In genomic region chr12:2382391-2383155, GRCh38 we compare ENCODE assay signal across 9 cellular contexts.
DNase-seq lines count a peak whose midpoint lies in the region; ATAC-seq, FAIRE-seq and TF ChIP-seq lines count a peak whose summit lies in the region.
"Had no signal": no experiment of that assay in that cellular context is flagged by ENCODE, and none has a peak within 500 bp of the region (broad histone marks: within the 10 kb centered on the region; RNA-seq: fewer than 3 reads in every experiment).

No MANE protein-coding gene starts in this region.

- DNase-seq in GM10266 (ENCODE audit: extremely low spot score) (no peak), MV-4-11 (lab: John Stamatoyannopoulos, UW) (peak; percentile 45), H1 (ENCODE audit: low read depth in 1 of 2, low spot score in 2 of 2) (no peak), thyroid gland (no peak), H9 (no peak)
- DNase-seq: DND-41 had no signal

- TF ChIP-seq POLR2A in H1 (IDR thresholded peaks at IDR 0.05; ENCODE audit: control extremely low read depth in 1 of 2, low read depth in 2 of 2, low read length in 2 of 2) (no peak), thyroid gland (IDR thresholded peaks at IDR 0.05) (no peak)

- H3K9me3 ChIP-seq in H1 (ENCODE audit: insufficient read depth in 2 of 2, low read depth in 1 of 2, low read length in 1 of 2) (no peaks in the 10 kb centered on the region), parathyroid adenoma (ENCODE audit: control insufficient read depth, low read length) (no peaks in the 10 kb centered on the region), thyroid gland (no peaks in the 10 kb centered on the region), H9 (ENCODE audit: control insufficient read depth, low read depth, low read length) (no peaks in the 10 kb centered on the region)

- H2AFZ ChIP-seq in H1 (ENCODE audit: low read length) (no peak overlapping the region), parathyroid adenoma (no peak overlapping the region), H9 (ENCODE audit: low read length) (no peak overlapping the region)

- no peaks in the 10 kb centered on the region for H3K79me2 ChIP-seq in H1 (ENCODE audit: control insufficient read depth in 1 of 2, insufficient read depth in 2 of 2, low read length in 2 of 2)
- no peaks in the 10 kb centered on the region for H3K79me2 ChIP-seq in parathyroid adenoma
- no peaks in the 10 kb centered on the region for H3K79me2 ChIP-seq in H9 (ENCODE audit: insufficient read depth, low read length)

- no peak for ATAC-seq in HG03025 (IDR thresholded peaks at IDR 0.05; ENCODE audit: low FRiP score, unreplicated experiment)

- H3T11ph ChIP-seq in H9 (ENCODE audit: low read length), result no peak overlapping the region

- intact Hi-C loops in thyroid gland (cut with DNase I), result no loop called here

- H3K27ac Mint-ChIP-seq in H9, result no peak overlapping the region

- no peak overlapping the region for H4K91ac ChIP-seq in H1 (replicated peaks; ENCODE audit: insufficient read length, low read length)
- no peak overlapping the region for H4K91ac ChIP-seq in H9 (ENCODE audit: insufficient read length, low read depth, low read length)

- peak; percentile 13 for TF ChIP-seq CTCF in GM10266 (IDR thresholded peaks at IDR 0.05; ENCODE audit: control insufficient read depth, insufficient read depth, low read depth, missing control alignments)
- TF ChIP-seq CTCF in H1 (IDR thresholded peaks at IDR 0.05; ENCODE audit: control extremely low read depth in 1 of 3, insufficient read depth in 1 of 3, low read depth in 1 of 3, low read length in 3 of 3), result no peak
- TF ChIP-seq CTCF in parathyroid adenoma (IDR thresholded peaks at IDR 0.05), result no peak
- peak in 1 of 6 experiments; percentile 15 for TF ChIP-seq CTCF in thyroid gland (IDR thresholded peaks at IDR 0.05)
- TF ChIP-seq CTCF in H9 (conservative IDR thresholded peaks at IDR 0.05), result no peak

- TF ChIP-seq RAD21 in H1 (IDR thresholded peaks at IDR 0.05 in 1 of 2, conservative IDR thresholded peaks at IDR 0.05 in 1 of 2; ENCODE audit: low read depth in 2 of 2, low read length in 2 of 2), result peak; percentile 13 to 27; a peak in 2 of 4 replicates

- H2BK20ac ChIP-seq in H1 (ENCODE audit: low read length) (no peak overlapping the region), H9 (ENCODE audit: low read depth, low read length, poor library complexity, severe bottlenecking) (no peak overlapping the region)

- no peak for TF ChIP-seq EP300 in H1 (IDR thresholded peaks at IDR 0.05; ENCODE audit: borderline replicate concordance in 1 of 2, low read depth in 2 of 2, low read length in 2 of 2)

- CTCF ChIA-PET in H1 (lab: Charles Lee; ENCODE audit: partially characterized antibody), result interaction anchor here (0.7 to 6.0 kb wide), 11 partner anchors 9 to 269 kb away, joined by 3 to 77 read pairs (median 4); no protein-coding TSS in a partner anchor

- no peaks in the 10 kb centered on the region for H3K27me3 ChIP-seq in H1 (replicated peaks in 1 of 4; ENCODE audit: control insufficient read depth in 3 of 4, extremely low read depth in 1 of 4, insufficient read depth in 3 of 4, low read length in 3 of 4)
- H3K27me3 ChIP-seq in parathyroid adenoma (ENCODE audit: control insufficient read depth, insufficient read depth, low read length), result no peaks in the 10 kb centered on the region
- H3K27me3 ChIP-seq in thyroid gland, result no peaks in the 10 kb centered on the region
- no peaks in the 10 kb centered on the region for H3K27me3 ChIP-seq in H9 (ENCODE audit: insufficient read depth, low read length)

- H3K56ac ChIP-seq in H1 (replicated peaks; ENCODE audit: insufficient read length, low read depth, low read length) (no peak overlapping the region), H9 (ENCODE audit: insufficient read length, low read depth, low read length) (no peak overlapping the region)

- no peaks in the 10 kb centered on the region for H3K79me1 ChIP-seq in H1 (ENCODE audit: low read depth, low read length)
- H3K79me1 ChIP-seq in H9 (ENCODE audit: insufficient read depth, low read depth, low read length, poor library complexity, severe bottlenecking), result no peaks in the 10 kb centered on the region

- no peak overlapping the region for H2BK12ac ChIP-seq in H1 (ENCODE audit: low read depth, low read length)
- no peak overlapping the region for H2BK12ac ChIP-seq in H9 (ENCODE audit: insufficient read length, low read depth, low read length)

- no peaks in the 10 kb centered on the region for H3K36me3 Mint-ChIP-seq in H9 (ENCODE audit: insufficient read depth in 1 of 3, low read depth in 3 of 3)

- H2BK5ac ChIP-seq in H1 (ENCODE audit: low read depth, low read length) (no peak overlapping the region), H9 (ENCODE audit: insufficient read length, low read length) (no peak overlapping the region)

- H3K4ac ChIP-seq in H1 (replicated peaks; ENCODE audit: insufficient read length, low read depth, low read length), result no peak overlapping the region
- no peak overlapping the region for H3K4ac ChIP-seq in H9 (ENCODE audit: low read depth, low read length)

- no peaks in the 10 kb centered on the region; a peak in 1 of 5 replicates for H3K9me3 Mint-ChIP-seq in H9

- H2BK120ac ChIP-seq in H1 (replicated peaks; ENCODE audit: low read depth, low read length) (no peak overlapping the region), H9 (ENCODE audit: low read depth, low read length, poor library complexity, severe bottlenecking) (no peak overlapping the region)

- H3K4me3 Mint-ChIP-seq in H9, result no peak overlapping the region

- no peak overlapping the region for H3K4me3 ChIP-seq in H1 (ENCODE audit: extremely low read depth in 1 of 4, insufficient read depth in 2 of 4, low read depth in 3 of 4, low read length in 4 of 4)
- H3K4me3 ChIP-seq in parathyroid adenoma (ENCODE audit: low read depth, low read length), result no peak overlapping the region
- H3K4me3 ChIP-seq in thyroid gland (replicated peaks in 1 of 3), result no peak overlapping the region

- H3K23ac ChIP-seq in H1 (ENCODE audit: insufficient read length) (no peak overlapping the region), H9 (ENCODE audit: insufficient read length, low read depth, low read length) (no peak overlapping the region)

- no peaks in the 10 kb centered on the region; the same call in 1 of the 2 replicates for H3K27me3 Mint-ChIP-seq in H9 (ENCODE audit: low read depth)

- FAIRE-seq in H1 (lab: Jason Lieb, UNC), result no peak

- no peaks in the 10 kb centered on the region for H3K36me3 ChIP-seq in H1 (ENCODE audit: control insufficient read depth in 2 of 4, insufficient read depth in 4 of 4, low read length in 3 of 4)
- no peaks in the 10 kb centered on the region for H3K36me3 ChIP-seq in parathyroid adenoma (ENCODE audit: control insufficient read depth, insufficient read depth, low read length)
- no peaks in the 10 kb centered on the region for H3K36me3 ChIP-seq in thyroid gland

- H3K23me2 ChIP-seq in H1 (ENCODE audit: low read depth, low read length) (no peaks in the 10 kb centered on the region), H9 (ENCODE audit: insufficient read length, low read depth, low read length, poor library complexity, severe bottlenecking) (no peaks in the 10 kb centered on the region)

- H3K18ac ChIP-seq in H1 (ENCODE audit: extremely low read depth, low read length) (no peak overlapping the region), H9 (ENCODE audit: insufficient read length, low read depth, low read length) (no peak overlapping the region)

- POLR2A ChIA-PET in H1 (lab: Charles Lee; ENCODE audit: partially characterized antibody), result no interaction called here

- no peak overlapping the region for H3K14ac ChIP-seq in H1 (ENCODE audit: insufficient read length)
- H3K14ac ChIP-seq in H9 (ENCODE audit: insufficient read depth, low read length), result no peak overlapping the region

- no peak overlapping the region for H3K9ac ChIP-seq in H1 (replicated peaks in 1 of 4; ENCODE audit: extremely low read depth in 1 of 4, low read depth in 3 of 4, low read length in 3 of 4)
- no peak overlapping the region for H3K9ac ChIP-seq in parathyroid adenoma
- H3K9ac ChIP-seq in H9 (ENCODE audit: extremely low read depth, insufficient read length, low read length), result no peak overlapping the region

- H4K8ac ChIP-seq in H1 (ENCODE audit: extremely low read depth, insufficient read depth, low read length) (no peak overlapping the region), H9 (replicated peaks; ENCODE audit: insufficient read length, low read depth, low read length) (no peak overlapping the region)

- H4K5ac ChIP-seq in H1 (ENCODE audit: insufficient read length, low read depth, low read length), result no peak overlapping the region
- H4K5ac ChIP-seq in H9 (ENCODE audit: insufficient read length, low read depth, low read length), result no peak overlapping the region

- H3K27ac ChIP-seq in H1 (ENCODE audit: low read depth, low read length), result no peak overlapping the region
- peak overlapping the region; percentile 24 for H3K27ac ChIP-seq in parathyroid adenoma
- H3K27ac ChIP-seq in thyroid gland, result no peak overlapping the region
- no peak overlapping the region for H3K27ac ChIP-seq in H9 (ENCODE audit: insufficient read length, low read depth, low read length)
- H3K27ac ChIP-seq: epithelial cell of prostate had no signal

- H3K4me1 ChIP-seq in H1 (replicated peaks in 1 of 4; ENCODE audit: control insufficient read depth in 3 of 4, insufficient read depth in 4 of 4, low read length in 3 of 4) (peaks cover 0 to 4% (median under 1%) of the 10 kb centered on the region in 4 experiments; a peak in 1 of 7 replicates), parathyroid adenoma (no peaks in the 10 kb centered on the region), thyroid gland (peaks cover 0 to 2% of the 10 kb centered on the region in 2 donors), H9 (ENCODE audit: insufficient read depth, low read length) (no peaks in the 10 kb centered on the region)

- H4K20me1 ChIP-seq in H1 (replicated peaks in 1 of 2; ENCODE audit: control insufficient read depth in 1 of 2, insufficient read depth in 2 of 2, low read length in 2 of 2), result no peaks in the 10 kb centered on the region
- H4K20me1 ChIP-seq in H9 (ENCODE audit: control insufficient read depth, insufficient read depth, insufficient read length), result no peaks in the 10 kb centered on the region

- peaks cover 8 to 9% of the 10 kb centered on the region in 2 experiments for H3K4me1 Mint-ChIP-seq in H9

- no peak overlapping the region for H3K4me2 ChIP-seq in H1 (ENCODE audit: insufficient read depth in 1 of 2, low read depth in 2 of 2, low read length in 2 of 2)
- no peak overlapping the region for H3K4me2 ChIP-seq in parathyroid adenoma (ENCODE audit: low read length)
- H3K4me2 ChIP-seq in H9 (ENCODE audit: insufficient read depth, insufficient read length, low read length), result no peak overlapping the region

- H2AK5ac ChIP-seq in H1 (ENCODE audit: low read depth, low read length) (no peak overlapping the region), H9 (ENCODE audit: insufficient read length, low read length) (no peak overlapping the region)

- 90% methylated on average over 5 of the region's 5 CpGs; no CpG with 5 or more reads in 1 of the 2 experiments for WGBS in H1 (ENCODE audit: extremely low coverage in 1 of 2, insufficient coverage in 1 of 2, insufficient read length in 1 of 2, insufficient replicate concordance in 2 of 2, low coverage in 1 of 2, low lambda C conversion rate in 2 of 2, missing lambda C conversion rate in 1 of 2), 2 experiments
- 53 to 57% methylated on average over 5 of the region's 5 CpGs for WGBS in thyroid gland, 2 donors
- WGBS in H9 (ENCODE audit: extremely low coverage, insufficient read length, low lambda C conversion rate), result no CpG with 5 or more reads among the region's 5 CpGs

- H2BK15ac ChIP-seq in H1 (ENCODE audit: low read length), result no peak overlapping the region
- no peak overlapping the region for H2BK15ac ChIP-seq in H9 (ENCODE audit: low read depth, low read length)
